24 cellular contexts compared by ENCODE assay signal in genomic region chr4:145883173-145883572, GRCh38. TPM values are rescaled to one million over a fixed set of nuclear protein-coding genes. Genes with fewer than 3 reads are reported as not detected.
DNase-seq lines count a peak whose midpoint lies in the region; ATAC-seq and TF ChIP-seq lines count a peak whose summit lies in the region.
"Had no signal": no experiment of that assay in that cellular context is flagged by ENCODE, and none has a peak within 500 bp of the region (broad histone marks: within the 10 kb centered on the region; RNA-seq: fewer than 3 reads in every experiment).

No MANE protein-coding gene starts in this region.

- H3K79me1 ChIP-seq in mesendoderm (ENCODE audit: low read length), result peaks cover 12% of the 10 kb centered on the region

- H4K5ac ChIP-seq in mesendoderm (ENCODE audit: low read length), result no peak overlapping the region

- H3K56ac ChIP-seq in mesendoderm (ENCODE audit: low read length), result no peak overlapping the region

- H3K27me3 ChIP-seq in mesendoderm (ENCODE audit: insufficient read depth, low read length, poor library complexity), result no peaks in the 10 kb centered on the region
- no peaks in the 10 kb centered on the region for H3K27me3 ChIP-seq in thyroid gland
- no peaks in the 10 kb centered on the region for H3K27me3 ChIP-seq in hepatocyte
- H3K27me3 ChIP-seq: body of pancreas, esophagus squamous epithelium, MG63, Peyer's patch, vagina had no signal

- H3K27ac ChIP-seq in mesendoderm (ENCODE audit: low read depth, low read length), result no peak overlapping the region
- H3K27ac ChIP-seq in thyroid gland, result peak overlapping the region in 2 of 3 donors; percentile 70 to 75
- no peak overlapping the region for H3K27ac ChIP-seq in hepatocyte
- H3K27ac ChIP-seq: A549, coronary artery, vagina had no signal

- DNase-seq in activated CD4-positive, alpha-beta T cell treated with anti-CD3 and anti-CD28 coated beads, Interleukin-2, amount 10 ng/mL, durations not matched to agents 24 days and 14 days, result no peak
- no peak for DNase-seq in activated CD4-positive, alpha-beta T cell treated with anti-CD3 and anti-CD28 coated beads, Interleukin-2, amount 50 U/mL, for 1 hour
- DNase-seq in mesendoderm, result peak; percentile 31
- no peak for DNase-seq in thyroid gland
- DNase-seq in UCSD-AML1 (lab: John Stamatoyannopoulos, UW; ENCODE audit: unreplicated experiment), result no peak
- DNase-seq in hepatocyte (ENCODE audit: low spot score), result no peak
- DNase-seq: activated CD4-positive, alpha-beta memory T cell treated with anti-CD3 and anti-CD28 coated beads, Interleukin-2, amount 10 ng/mL, durations not matched to agents 7 days and 5 days; body of pancreas; DND-41; endodermal cell; esophagus squamous epithelium; IMR-90; MG63; NCI-H1436; NCI-H510A; Peyer's patch; stimulated activated CD8-positive, alpha-beta memory T cell treated with anti-CD3 and anti-CD28 coated beads, Interleukin-4, amount 100 ng/mL, for 48 hours had no signal

- H3K4me3 Mint-ChIP-seq in activated CD4-positive, alpha-beta T cell treated with anti-CD3 and anti-CD28 coated beads, Interleukin-2, amount 10 ng/mL, durations not matched to agents 24 days and 14 days, result no peak overlapping the region
- no peak overlapping the region for H3K4me3 Mint-ChIP-seq in brain
- H3K4me3 Mint-ChIP-seq: activated CD4-positive, alpha-beta memory T cell treated with anti-CD3 and anti-CD28 coated beads, Interleukin-2, amount 10 ng/mL, durations not matched to agents 7 days and 5 days; B cell; endodermal cell had no signal

- H3K9me2 ChIP-seq in hepatocyte (replicated peaks; ENCODE audit: insufficient read depth), result no peaks in the 10 kb centered on the region

- H3K9me3 ChIP-seq in thyroid gland (no peaks in the 10 kb centered on the region), hepatocyte (ENCODE audit: low read depth) (no peaks in the 10 kb centered on the region)
- H3K9me3 ChIP-seq: A549, body of pancreas, esophagus squamous epithelium, MG63, Peyer's patch, vagina had no signal

- no peak overlapping the region for H2BK120ac ChIP-seq in mesendoderm (ENCODE audit: low read depth, low read length)

- H3K36me3 Mint-ChIP-seq in activated CD4-positive, alpha-beta T cell treated with anti-CD3 and anti-CD28 coated beads, Interleukin-2, amount 10 ng/mL, durations not matched to agents 24 days and 14 days (ENCODE audit: low read depth), result peaks cover 58% of the 10 kb centered on the region
- H3K36me3 Mint-ChIP-seq in brain, result peaks cover 34% of the 10 kb centered on the region

- H3K9me3 Mint-ChIP-seq in activated CD4-positive, alpha-beta T cell treated with anti-CD3 and anti-CD28 coated beads, Interleukin-2, amount 10 ng/mL, durations not matched to agents 24 days and 14 days, result no peaks in the 10 kb centered on the region
- H3K9me3 Mint-ChIP-seq in brain, result no peaks in the 10 kb centered on the region
- H3K9me3 Mint-ChIP-seq: activated CD4-positive, alpha-beta memory T cell treated with anti-CD3 and anti-CD28 coated beads, Interleukin-2, amount 10 ng/mL, durations not matched to agents 7 days and 5 days; endodermal cell had no signal

- H4K20me1 ChIP-seq in hepatocyte (ENCODE audit: insufficient read depth, poor library complexity, severe bottlenecking), result peaks cover 2% of the 10 kb centered on the region

- peaks cover 33% of the 10 kb centered on the region for H3K4me1 Mint-ChIP-seq in activated CD4-positive, alpha-beta T cell treated with anti-CD3 and anti-CD28 coated beads, Interleukin-2, amount 10 ng/mL, durations not matched to agents 24 days and 14 days
- peaks cover 74% of the 10 kb centered on the region for H3K4me1 Mint-ChIP-seq in brain
- H3K4me1 Mint-ChIP-seq: activated CD4-positive, alpha-beta memory T cell treated with anti-CD3 and anti-CD28 coated beads, Interleukin-2, amount 10 ng/mL, durations not matched to agents 7 days and 5 days had no signal

- no peak overlapping the region for H4K8ac ChIP-seq in mesendoderm (ENCODE audit: low read depth, low read length)

- no peak overlapping the region for H2AFZ ChIP-seq in hepatocyte

- H2BK15ac ChIP-seq in mesendoderm (replicated peaks; ENCODE audit: low read depth), result no peak overlapping the region

- no peak overlapping the region for H3K9ac ChIP-seq in mesendoderm (ENCODE audit: low read length)

- H3K27me3 Mint-ChIP-seq in activated CD4-positive, alpha-beta T cell treated with anti-CD3 and anti-CD28 coated beads, Interleukin-2, amount 10 ng/mL, durations not matched to agents 24 days and 14 days, result no peaks in the 10 kb centered on the region
- H3K27me3 Mint-ChIP-seq in brain, result no peaks in the 10 kb centered on the region
- H3K27me3 Mint-ChIP-seq: activated CD4-positive, alpha-beta memory T cell treated with anti-CD3 and anti-CD28 coated beads, Interleukin-2, amount 10 ng/mL, durations not matched to agents 7 days and 5 days; B cell had no signal

- H3K4me3 ChIP-seq in mesendoderm (ENCODE audit: low read length) (no peak overlapping the region), thyroid gland (replicated peaks in 1 of 3) (no peak overlapping the region), hepatocyte (no peak overlapping the region)
- H3K4me3 ChIP-seq: A549, body of pancreas, coronary artery, esophagus squamous epithelium, lung, MG63, Peyer's patch, vagina had no signal

- H3K4ac ChIP-seq in mesendoderm (ENCODE audit: low read depth, low read length), result no peak overlapping the region

- no peak overlapping the region for H3K23ac ChIP-seq in mesendoderm (ENCODE audit: low read length)

- H3K4me1 ChIP-seq in mesendoderm (ENCODE audit: control insufficient read depth, low read depth, low read length) (peaks cover 4% of the 10 kb centered on the region), thyroid gland (peaks cover 27 to 54% of the 10 kb centered on the region in 2 donors), hepatocyte (ENCODE audit: insufficient read depth) (no peaks in the 10 kb centered on the region)
- H3K4me1 ChIP-seq: A549 had no signal

- H2BK5ac ChIP-seq in mesendoderm (ENCODE audit: low read length), result no peak overlapping the region

- no CpG with 5 or more reads among the region's 3 CpGs for WGBS in mesendoderm (ENCODE audit: extremely low coverage, insufficient coverage, low lambda C conversion rate)
- WGBS in thyroid gland, 2 donors, result 91 to 94% methylated on average over 3 of the region's 3 CpGs
- 72% methylated on average over 3 of the region's 3 CpGs for WGBS in hepatocyte (ENCODE audit: low lambda C conversion rate, missing lambda C conversion rate)

- intact Hi-C loops in activated CD4-positive, alpha-beta T cell treated with anti-CD3 and anti-CD28 coated beads, Interleukin-2, amount 10 ng/mL, durations not matched to agents 24 days and 14 days (cut with micrococcal nuclease), result no loop called here
- intact Hi-C loops in thyroid gland (cut with DNase I), result loop anchor here (10.0 kb wide), 1 partner anchor 52 kb away; the partner anchor contains the start of gene ZNF827

- no peak overlapping the region for H3K18ac ChIP-seq in mesendoderm (ENCODE audit: low read length)

- no peaks in the 10 kb centered on the region for H3K36me3 ChIP-seq in mesendoderm (ENCODE audit: control insufficient read depth, insufficient read depth, low read length)
- peaks cover 0 to 5% of the 10 kb centered on the region in 2 donors for H3K36me3 ChIP-seq in thyroid gland
- H3K36me3 ChIP-seq in hepatocyte (replicated peaks; ENCODE audit: insufficient read depth, low read depth), result no peaks in the 10 kb centered on the region
- H3K36me3 ChIP-seq: MG63, vagina had no signal

- H2AK5ac ChIP-seq in mesendoderm (ENCODE audit: low read length), result no peak overlapping the region

- no peak for TF ChIP-seq POLR2A in thyroid gland (IDR thresholded peaks at IDR 0.05)

- peak overlapping the region; percentile 35 for H3K27ac Mint-ChIP-seq in activated CD4-positive, alpha-beta T cell treated with anti-CD3 and anti-CD28 coated beads, Interleukin-2, amount 10 ng/mL, durations not matched to agents 24 days and 14 days
- peak overlapping the region in 4 of 5 experiments; percentile 41 to 84 (median 67) for H3K27ac Mint-ChIP-seq in brain
- H3K27ac Mint-ChIP-seq: activated CD4-positive, alpha-beta memory T cell treated with anti-CD3 and anti-CD28 coated beads, Interleukin-2, amount 10 ng/mL, durations not matched to agents 7 days and 5 days; B cell; endodermal cell had no signal

- TF ChIP-seq CTCF in brain (conservative IDR thresholded peaks at IDR 0.05) (no peak), thyroid gland (IDR thresholded peaks at IDR 0.05) (no peak), hepatocyte (IDR thresholded peaks at IDR 0.05; ENCODE audit: poor library complexity) (no peak)

- no peak for ATAC-seq in GM21717 (IDR thresholded peaks at IDR 0.05; ENCODE audit: unreplicated experiment)
- ATAC-seq: A549, body of pancreas had no signal

- H3K79me2 ChIP-seq in mesendoderm (ENCODE audit: control insufficient read depth, insufficient read depth, low read length) (peaks cover 16% of the 10 kb centered on the region), hepatocyte (peaks cover 53% of the 10 kb centered on the region)

- H3K4me2 ChIP-seq in mesendoderm (ENCODE audit: low read length) (no peak overlapping the region), hepatocyte (no peak overlapping the region)
- H3K4me2 ChIP-seq: A549 had no signal

RNA-seq across cellular contexts. Expression of gene ZNF827, which starts 55.5 kb away (rescaled TPM):
- 59.1 and 59.4 TPM in 2 replicates for total RNA-seq in activated CD4-positive, alpha-beta T cell treated with anti-CD3 and anti-CD28 coated beads, Interleukin-2, amount 10 ng/mL, durations not matched to agents 24 days and 14 days
- polyA plus RNA-seq in brain (ENCODE audit: insufficient read depth, low read depth, low replicate concordance) (9.0 TPM), hepatocyte (7.8 and 12.2 TPM in 2 replicates)
- polyA plus RNA-seq in mesendoderm (2013, experiment 1 of 2), result 11.1 TPM
- 11.5 TPM for polyA plus RNA-seq in mesendoderm (2013, experiment 2 of 2)
- total RNA-seq in thyroid gland (10 to 100 TPM; 23.9 to 52.3 (median 29.3) TPM), hepatocyte (14.9 and 17.5 TPM in 2 replicates)

Comparison
In these comparisons a context has a peak if more than half of its experiments do, and no peak if none do; other contexts are left out.
1. H3K27ac ChIP-seq: peak in thyroid gland (2 of 3); none in mesendoderm (single experiment) and hepatocyte (single experiment).